ENCODE assay signal across 9 cellular contexts in the genomic region with DNA sequence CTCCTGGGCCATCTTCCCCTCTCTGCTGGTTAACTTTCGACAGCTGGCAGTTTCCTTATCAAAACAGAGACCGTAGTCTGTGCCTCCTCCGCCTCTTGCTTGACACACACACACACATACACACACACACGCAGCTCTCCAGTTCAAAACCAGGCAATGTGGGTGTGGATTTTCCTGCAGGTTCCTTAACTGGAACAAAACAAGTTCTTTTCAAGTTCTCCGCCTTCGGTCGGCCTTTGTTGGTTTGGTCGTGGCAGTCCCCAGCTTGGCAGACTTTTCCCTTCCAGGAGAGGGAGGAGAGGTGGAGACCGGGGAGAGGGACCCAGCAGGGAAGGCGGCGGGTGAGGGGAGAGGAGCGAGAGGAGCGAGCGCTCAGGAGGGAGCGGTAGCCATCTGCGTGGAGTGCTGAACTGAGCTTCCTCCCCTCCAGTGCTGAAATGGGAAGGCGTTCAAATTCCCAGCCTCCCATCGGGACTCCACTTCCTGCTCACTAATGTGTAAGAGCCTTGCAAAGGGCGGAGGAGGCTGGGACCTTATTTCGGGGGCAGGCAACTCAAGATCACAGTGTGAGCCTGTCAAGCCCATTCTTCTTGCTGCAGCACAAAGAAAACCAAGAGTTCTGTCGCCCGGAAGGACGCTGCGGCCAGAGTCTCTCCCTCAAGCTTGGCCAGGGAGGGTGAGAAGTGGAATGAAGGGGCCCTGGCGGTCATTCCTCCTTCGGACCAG.
DNase-seq lines count a peak whose midpoint lies in the region; ATAC-seq, FAIRE-seq and TF ChIP-seq lines count a peak whose summit lies in the region.
"Had no signal": no experiment of that assay in that cellular context is flagged by ENCODE, and none has a peak within 500 bp of the region (broad histone marks: within the 10 kb centered on the region; RNA-seq: fewer than 3 reads in every experiment).

No MANE protein-coding gene starts in this region.

- peak overlapping the region; percentile 79 for H3K4me3 ChIP-seq in AG04450 (ENCODE audit: low read depth, low read length)
- H3K4me3 ChIP-seq in GM12878 = peak overlapping the region; percentile 86

- RAD21 ChIA-PET in GM12878 (lab: Charles Lee; ENCODE audit: unreplicated experiment) = interaction anchor here (0.8 to 7.5 kb wide), 10 partner anchors 9 to 301 kb away, joined by 3 to 146 read pairs (median 7); no protein-coding TSS in a partner anchor

- H4K20me1 ChIP-seq in GM12878 (ENCODE audit: control insufficient read depth, insufficient read depth) = no peaks in the 10 kb centered on the region

- whole genome bisulfite sequencing in GM12878 (ENCODE audit: insufficient coverage, insufficient replicate concordance, low lambda C conversion rate, missing lambda C conversion rate) = 3% methylated on average over 25 of the region's 26 CpGs

- H3K27ac ChIP-seq in AG04450 (ENCODE audit: low read depth, low read length) (peak overlapping the region; percentile 75), GM12878 (ENCODE audit: control insufficient read depth, insufficient read depth) (peak overlapping the region; percentile 92)

- SMC1A ChIA-PET in GM12878 (lab: Charles Lee; ENCODE audit: uncharacterized antibody, unreplicated experiment) = interaction anchor here (0.7 to 6.5 kb wide), 20 partner anchors 9 to 80 kb away, joined by 3 to 81 read pairs (median 8); no protein-coding TSS in a partner anchor

- peaks cover 71% of the 10 kb centered on the region for H3K79me2 ChIP-seq in GM12878 (ENCODE audit: control insufficient read depth, insufficient read depth, low read length)

- H3K4me1 ChIP-seq in GM12878 (ENCODE audit: control insufficient read depth, insufficient read depth, low read length) = peaks cover 25% of the 10 kb centered on the region

- FAIRE-seq in GM12878 (lab: Jason Lieb, UNC) = peak; percentile 65

- peak overlapping the region; percentile 51 for H2AFZ ChIP-seq in GM12878 (ENCODE audit: control insufficient read depth, low read depth, low read length)

- TF ChIP-seq EP300 in GM12878 (IDR thresholded peaks at IDR 0.05; ENCODE audit: borderline replicate concordance in 1 of 2, control insufficient read depth in 1 of 2, low read depth in 2 of 2, low read length in 2 of 2) = no peak

- DNase-seq in AG04450 (ENCODE audit: low read depth, low spot score) = peak; percentile 70
- peak; percentile 56 to 77 for DNase-seq in NCI-H446 (lab: John Stamatoyannopoulos, UW)
- DNase-seq in GM12878 (ENCODE audit: low read depth, low spot score) = no peak
- peak; percentile 85 for DNase-seq in iPS DF 19.7 (ENCODE audit: low read depth, low spot score)
- DNase-seq in pulmonary artery endothelial cell (ENCODE audit: low read depth, low spot score) = peak; percentile 69
- no peak for DNase-seq in LoVo (ENCODE audit: low spot score)

- BruUV-seq in GM12878 (replicated peaks; lab: Mats Ljungman, UMichigan) = TSS peak; percentile 44

- no peaks in the 10 kb centered on the region for H3K9me3 ChIP-seq in AG04450 (ENCODE audit: control insufficient read depth, insufficient read depth, low read length)
- no peaks in the 10 kb centered on the region for H3K9me3 ChIP-seq in GM12878 (replicated peaks; ENCODE audit: control insufficient read depth, insufficient read depth, low read length)

- CTCF ChIA-PET in AG04450 (lab: Charles Lee) = interaction anchor here (1.4 to 2.2 kb wide), 2 partner anchors 48 to 94 kb away, joined by 3 to 8 read pairs; no protein-coding TSS in a partner anchor
- CTCF ChIA-PET in GM12878 (lab: Yijun Ruan, JAX) = interaction anchor here (0.7 to 1.8 kb wide), 7 partner anchors 11 to 70 kb away, joined by 3 to 5 read pairs (median 4); no protein-coding TSS in a partner anchor

- intact Hi-C loops in GM12878 (cut with micrococcal nuclease; ENCODE audit: unreplicated experiment) = loop anchor here (5.0 kb wide), 2 partner anchors 35 to 70 kb away; no protein-coding TSS in a partner anchor

- H3K27me3 ChIP-seq in AG04450 (ENCODE audit: control insufficient read depth, insufficient read depth, low read length) = no peaks in the 10 kb centered on the region
- H3K27me3 ChIP-seq in GM12878 (replicated peaks in 1 of 2; ENCODE audit: control insufficient read depth in 2 of 2, insufficient read depth in 2 of 2, low read length in 1 of 2) = no peaks in the 10 kb centered on the region

- TF ChIP-seq RAD21 in GM12878 (IDR thresholded peaks at IDR 0.05; ENCODE audit: insufficient read depth, low read depth, low read length) = no peak; the same call in 1 of the 2 replicates

- POLR2A ChIA-PET in AG04450 (lab: Yijun Ruan, JAX) = interaction anchor here (0.6 to 2.3 kb wide), 2 partner anchors 10 to 374 kb away, joined by 3 to 22 read pairs; no protein-coding TSS in a partner anchor
- POLR2A ChIA-PET in GM12878 (lab: Charles Lee) = interaction anchor here (0.9 to 4.1 kb wide), 14 partner anchors 10 to 80 kb away, joined by 3 to 31 read pairs (median 8); no protein-coding TSS in a partner anchor

- in situ Hi-C loops in GM12878 (cut with MboI) = no loop called here

- H3K4me2 ChIP-seq in GM12878 (ENCODE audit: control insufficient read depth, insufficient read depth) = peak overlapping the region; percentile 90

- peak; percentile 77 for ATAC-seq in GM12878
- no peak for ATAC-seq in GM18867 (IDR thresholded peaks at IDR 0.05; ENCODE audit: unreplicated experiment)
- ATAC-seq: HCT116 had no signal

- peaks cover 0 to 2% of the 10 kb centered on the region in 2 experiments; a peak in 2 of 4 replicates for H3K36me3 ChIP-seq in GM12878 (ENCODE audit: control insufficient read depth in 2 of 2, insufficient read depth in 2 of 2, low read length in 1 of 2)

- peak overlapping the region; percentile 91 for H3K9ac ChIP-seq in GM12878 (ENCODE audit: control insufficient read depth, insufficient read depth, low read length)

- peak; percentile 25 for TF ChIP-seq POLR2A in GM19099 (IDR thresholded peaks at IDR 0.05; ENCODE audit: extremely low read depth, insufficient read length, low read depth)
- TF ChIP-seq POLR2A in GM12878 (IDR thresholded peaks at IDR 0.05; ENCODE audit: low read depth, low read length) = peak; percentile 65

- TF ChIP-seq CTCF in AG04450 (IDR thresholded peaks at IDR 0.05; ENCODE audit: low read depth, low read length) (0 out of 2 replicates have a peak, but pooled peaks have one; percentile 22), GM12878 (IDR thresholded peaks at IDR 0.05 in 2 of 3, conservative IDR thresholded peaks at IDR 0.05 in 1 of 3; ENCODE audit: control insufficient read depth in 2 of 3, extremely low read depth in 1 of 3, insufficient read depth in 1 of 3, low read depth in 3 of 3, low read length in 3 of 3) (no peak)

TF ChIP-seq in GM12878, 131 proteins besides CTCF, POLR2A, EP300 and RAD21 (continues in another document):
- TF ChIP-seq POLR2AphosphoS5 (IDR thresholded peaks at IDR 0.05; ENCODE audit: low read length) (no peak), TAF1 (IDR thresholded peaks at IDR 0.05; ENCODE audit: borderline replicate concordance, low read depth, low read length) (peak; percentile 57; the same call in 1 of the 2 replicates), RFX5 (IDR thresholded peaks at IDR 0.05; ENCODE audit: low read depth, low read length) (no peak), IRF5 (IDR thresholded peaks at IDR 0.05; ENCODE audit: borderline replicate concordance) (no peak)
- TF ChIP-seq, protein P1, sequence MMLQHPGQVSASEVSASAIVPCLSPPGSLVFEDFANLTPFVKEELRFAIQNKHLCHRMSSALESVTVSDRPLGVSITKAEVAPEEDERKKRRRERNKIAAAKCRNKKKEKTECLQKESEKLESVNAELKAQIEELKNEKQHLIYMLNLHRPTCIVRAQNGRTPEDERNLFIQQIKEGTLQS (IDR thresholded peaks at IDR 0.05; ENCODE audit: borderline replicate concordance, extremely low read depth, low read depth, low read length) = no peak
- TF ChIP-seq, protein P2, sequence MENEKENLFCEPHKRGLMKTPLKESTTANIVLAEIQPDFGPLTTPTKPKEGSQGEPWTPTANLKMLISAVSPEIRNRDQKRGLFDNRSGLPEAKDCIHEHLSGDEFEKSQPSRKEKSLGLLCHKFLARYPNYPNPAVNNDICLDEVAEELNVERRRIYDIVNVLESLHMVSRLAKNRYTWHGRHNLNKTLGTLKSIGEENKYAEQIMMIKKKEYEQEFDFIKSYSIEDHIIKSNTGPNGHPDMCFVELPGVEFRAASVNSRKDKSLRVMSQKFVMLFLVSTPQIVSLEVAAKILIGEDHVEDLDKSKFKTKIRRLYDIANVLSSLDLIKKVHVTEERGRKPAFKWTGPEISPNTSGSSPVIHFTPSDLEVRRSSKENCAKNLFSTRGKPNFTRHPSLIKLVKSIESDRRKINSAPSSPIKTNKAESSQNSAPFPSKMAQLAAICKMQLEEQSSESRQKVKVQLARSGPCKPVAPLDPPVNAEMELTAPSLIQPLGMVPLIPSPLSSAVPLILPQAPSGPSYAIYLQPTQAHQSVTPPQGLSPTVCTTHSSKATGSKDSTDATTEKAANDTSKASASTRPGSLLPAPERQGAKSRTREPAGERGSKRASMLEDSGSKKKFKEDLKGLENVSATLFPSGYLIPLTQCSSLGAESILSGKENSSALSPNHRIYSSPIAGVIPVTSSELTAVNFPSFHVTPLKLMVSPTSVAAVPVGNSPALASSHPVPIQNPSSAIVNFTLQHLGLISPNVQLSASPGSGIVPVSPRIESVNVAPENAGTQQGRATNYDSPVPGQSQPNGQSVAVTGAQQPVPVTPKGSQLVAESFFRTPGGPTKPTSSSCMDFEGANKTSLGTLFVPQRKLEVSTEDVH (IDR thresholded peaks at IDR 0.05; ENCODE audit: low read depth, partially characterized antibody) = no peak

Comparison
In these comparisons a context has a peak if more than half of its experiments do, and no peak if none do; other contexts are left out.
1. DNase-seq: peak in AG04450 (single experiment), NCI-H446 (2 of 2), iPS DF 19.7 (single experiment) and pulmonary artery endothelial cell (single experiment); none in GM12878 (single experiment) and LoVo (single experiment).